ENCODE assay signal across 3 cellular contexts in the genomic region with DNA sequence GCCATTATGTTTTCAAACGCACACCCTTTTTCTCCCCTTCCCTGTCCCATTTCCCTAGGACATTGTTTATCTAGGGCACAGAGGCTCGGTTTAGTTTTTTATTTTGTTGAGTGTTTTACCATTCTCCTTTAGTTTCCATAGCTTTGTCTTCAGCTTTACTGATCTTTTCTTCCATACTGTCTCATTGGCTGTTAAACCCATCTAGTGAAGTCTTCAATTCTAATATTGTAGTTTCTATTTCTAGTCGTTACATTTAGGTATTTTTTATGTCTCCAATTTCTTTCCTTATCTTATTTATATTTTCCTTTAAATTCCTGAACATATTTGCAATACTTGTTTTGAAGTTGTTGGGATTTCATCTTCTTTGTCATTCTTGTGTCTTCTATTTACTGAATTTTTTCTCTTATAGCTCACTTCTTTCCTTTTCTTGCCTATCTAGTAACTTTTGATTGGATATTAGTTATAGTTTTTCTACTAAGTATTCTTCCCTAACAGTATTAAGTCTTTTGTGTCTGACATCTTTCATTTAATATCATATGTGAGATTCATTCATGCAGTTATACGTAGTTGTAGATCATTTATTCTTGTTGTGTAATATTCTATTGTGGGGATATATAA.
TF ChIP-seq lines count a peak whose summit lies in the region.

No MANE protein-coding gene starts in this region.

TF ChIP-seq in SK-N-SH treated with all-trans-retinoic acid at 6 μM for 48 hours, 23 proteins besides CTCF, POLR2A, EP300 and RAD21:
- TF ChIP-seq TCF4 (CRISPR knock-in tag; IDR thresholded peaks at IDR 0.05; ENCODE audit: borderline replicate concordance): no peak
- no peak for TF ChIP-seq POU6F1 (CRISPR knock-in tag; IDR thresholded peaks at IDR 0.05; ENCODE audit: borderline replicate concordance, low read depth)
- peak; percentile 96 for TF ChIP-seq ZFP30 (CRISPR knock-in tag; IDR thresholded peaks at IDR 0.05)
TF ChIP-seq in SK-N-SH treated with all-trans-retinoic acid at 6 μM for 48 hours: peak in this region for 1.

TF ChIP-seq in SK-N-SH, 30 proteins besides CTCF, POLR2A, EP300 and RAD21:
- TF ChIP-seq POLR2AphosphoS5 (IDR thresholded peaks at IDR 0.05; ENCODE audit: low read depth, low read length): no peak
- no peak for TF ChIP-seq RCOR1 (IDR thresholded peaks at IDR 0.05; ENCODE audit: low read length)
- no peak for TF ChIP-seq FOXM1 (IDR thresholded peaks at IDR 0.05; ENCODE audit: low read depth)
- TF ChIP-seq, protein P1, sequence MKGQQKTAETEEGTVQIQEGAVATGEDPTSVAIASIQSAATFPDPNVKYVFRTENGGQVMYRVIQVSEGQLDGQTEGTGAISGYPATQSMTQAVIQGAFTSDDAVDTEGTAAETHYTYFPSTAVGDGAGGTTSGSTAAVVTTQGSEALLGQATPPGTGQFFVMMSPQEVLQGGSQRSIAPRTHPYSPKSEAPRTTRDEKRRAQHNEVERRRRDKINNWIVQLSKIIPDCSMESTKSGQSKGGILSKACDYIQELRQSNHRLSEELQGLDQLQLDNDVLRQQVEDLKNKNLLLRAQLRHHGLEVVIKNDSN (IDR thresholded peaks at IDR 0.05; ENCODE audit: borderline replicate concordance, low read depth): no peak
- no peak for TF ChIP-seq RXRA (IDR thresholded peaks at IDR 0.05; ENCODE audit: borderline replicate concordance, low read depth)
- no peak for TF ChIP-seq MAX (IDR thresholded peaks at IDR 0.05; ENCODE audit: low read depth)
- TF ChIP-seq EZH2phosphoT487 (IDR thresholded peaks at IDR 0.05; ENCODE audit: borderline replicate concordance, low read depth): no peak
- TF ChIP-seq PBX3 (IDR thresholded peaks at IDR 0.05): no peak
- TF ChIP-seq, protein P2, sequence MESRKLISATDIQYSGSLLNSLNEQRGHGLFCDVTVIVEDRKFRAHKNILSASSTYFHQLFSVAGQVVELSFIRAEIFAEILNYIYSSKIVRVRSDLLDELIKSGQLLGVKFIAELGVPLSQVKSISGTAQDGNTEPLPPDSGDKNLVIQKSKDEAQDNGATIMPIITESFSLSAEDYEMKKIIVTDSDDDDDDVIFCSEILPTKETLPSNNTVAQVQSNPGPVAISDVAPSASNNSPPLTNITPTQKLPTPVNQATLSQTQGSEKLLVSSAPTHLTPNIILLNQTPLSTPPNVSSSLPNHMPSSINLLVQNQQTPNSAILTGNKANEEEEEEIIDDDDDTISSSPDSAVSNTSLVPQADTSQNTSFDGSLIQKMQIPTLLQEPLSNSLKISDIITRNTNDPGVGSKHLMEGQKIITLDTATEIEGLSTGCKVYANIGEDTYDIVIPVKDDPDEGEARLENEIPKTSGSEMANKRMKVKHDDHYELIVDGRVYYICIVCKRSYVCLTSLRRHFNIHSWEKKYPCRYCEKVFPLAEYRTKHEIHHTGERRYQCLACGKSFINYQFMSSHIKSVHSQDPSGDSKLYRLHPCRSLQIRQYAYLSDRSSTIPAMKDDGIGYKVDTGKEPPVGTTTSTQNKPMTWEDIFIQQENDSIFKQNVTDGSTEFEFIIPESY (IDR thresholded peaks at IDR 0.05; ENCODE audit: borderline replicate concordance, low read depth): no peak
- no peak for TF ChIP-seq USF2 (IDR thresholded peaks at IDR 0.05; ENCODE audit: borderline replicate concordance, low read depth, low read length)
- TF ChIP-seq IRF3 (IDR thresholded peaks at IDR 0.05; ENCODE audit: low read depth, low read length): no peak
- TF ChIP-seq GATA2 (CRISPR knock-in tag; IDR thresholded peaks at IDR 0.05): no peak
- no peak for TF ChIP-seq GABPA (IDR thresholded peaks at IDR 0.05; ENCODE audit: low read depth)
- TF ChIP-seq NRF1 (IDR thresholded peaks at IDR 0.05; ENCODE audit: low read depth, low read length): no peak
- TF ChIP-seq RFX5 (IDR thresholded peaks at IDR 0.05; ENCODE audit: low read length): no peak

TF ChIP-seq in endothelial cell of umbilical vein, 7 proteins besides CTCF, POLR2A, EP300 and RAD21:
- TF ChIP-seq MAX (IDR thresholded peaks at IDR 0.05; ENCODE audit: insufficient read depth, insufficient read length) (no peak), GATA2 (IDR thresholded peaks at IDR 0.05; ENCODE audit: insufficient read depth, insufficient read length, low read depth, low read length) (no peak), FOS (IDR thresholded peaks at IDR 0.05; ENCODE audit: borderline replicate concordance, insufficient read depth, low read length) (no peak), JUN (IDR thresholded peaks at IDR 0.05; ENCODE audit: borderline replicate concordance, insufficient read depth, insufficient read length, low read depth) (no peak), POLR2AphosphoS5 (IDR thresholded peaks at IDR 0.05; ENCODE audit: insufficient read depth, low read depth, low read length) (no peak), MYC (IDR thresholded peaks at IDR 0.05; ENCODE audit: low read depth, low read length) (no peak), EZH2 (IDR thresholded peaks at IDR 0.05; ENCODE audit: borderline replicate concordance, low read depth, low read length, severe bottlenecking) (no peak)
